In genomic region chr20:62860391-62860923, GRCh38 we compare ENCODE assay signal across 1 cellular context.
TF ChIP-seq lines count a peak whose summit lies in the region.

No MANE protein-coding gene starts in this region.

TF ChIP-seq in HepG2, 621 proteins besides CTCF, POLR2A, EP300 and RAD21 (continued from another document and continues in another):
- TF ChIP-seq ZNF281 (CRISPR knock-in tag; IDR thresholded peaks at IDR 0.05; ENCODE audit: borderline replicate concordance) (no peak), SOX13 (IDR thresholded peaks at IDR 0.05) (no peak), SOX13 (CRISPR knock-in tag; conservative IDR thresholded peaks at IDR 0.05 in 1 of 2, IDR thresholded peaks at IDR 0.05 in 1 of 2) (no peak), ZNF414 (CRISPR knock-in tag; IDR thresholded peaks at IDR 0.05) (no peak), CCAR2 (optimal IDR thresholded peaks at IDR 0.05; ENCODE audit: low read depth, low read length) (no peak), SRSF4 (IDR thresholded peaks at IDR 0.05; ENCODE audit: low read depth, low read length, poor library complexity, severe bottlenecking) (no peak), HNRNPUL1 (IDR thresholded peaks at IDR 0.05; ENCODE audit: low read depth, low read length) (no peak), GATA4 (IDR thresholded peaks at IDR 0.05; ENCODE audit: borderline replicate concordance, low read depth) (no peak), ZNF263 (CRISPR knock-in tag; IDR thresholded peaks at IDR 0.05) (peak; percentile 47; the same call in 1 of the 2 replicates), PRPF4 (IDR thresholded peaks at IDR 0.05; ENCODE audit: low read depth, low read length, poor library complexity, severe bottlenecking) (no peak), RBM39 (IDR thresholded peaks at IDR 0.05; ENCODE audit: low read depth, low read length, poor library complexity, severe bottlenecking) (no peak), RFX1 (IDR thresholded peaks at IDR 0.05) (no peak), ZNF704 (CRISPR knock-in tag; IDR thresholded peaks at IDR 0.05; ENCODE audit: borderline replicate concordance) (no peak), RARA (CRISPR knock-in tag; IDR thresholded peaks at IDR 0.05) (no peak), BRCA1 (CRISPR knock-in tag; IDR thresholded peaks at IDR 0.05) (0 out of 2 replicates have a peak, but pooled peaks have one; percentile 3), KAT7 (CRISPR knock-in tag; IDR thresholded peaks at IDR 0.05; ENCODE audit: borderline replicate concordance) (no peak), KDM2A (CRISPR knock-in tag; IDR thresholded peaks at IDR 0.05; ENCODE audit: borderline replicate concordance, low read depth) (no peak), MEF2D (CRISPR knock-in tag; IDR thresholded peaks at IDR 0.05) (peak; percentile 8; the same call in 1 of the 2 replicates), AKAP8 (CRISPR knock-in tag; IDR thresholded peaks at IDR 0.05) (no peak), NONO (IDR thresholded peaks at IDR 0.05) (no peak), NONO (CRISPR knock-in tag; conservative IDR thresholded peaks at IDR 0.05) (no peak), ZMYM3 (CRISPR knock-in tag; IDR thresholded peaks at IDR 0.05) (no peak), GPBP1L1 (CRISPR knock-in tag; IDR thresholded peaks at IDR 0.05) (no peak), ZNF282 (IDR thresholded peaks at IDR 0.05; ENCODE audit: partially characterized antibody) (no peak), ZFP62 (CRISPR knock-in tag; IDR thresholded peaks at IDR 0.05) (no peak), PRDM10 (CRISPR knock-in tag; IDR thresholded peaks at IDR 0.05; ENCODE audit: low read depth) (no peak), ARNTL (CRISPR knock-in tag; IDR thresholded peaks at IDR 0.05) (no peak), ZNF609 (CRISPR knock-in tag; IDR thresholded peaks at IDR 0.05; ENCODE audit: borderline replicate concordance) (no peak), CENPX (CRISPR knock-in tag; IDR thresholded peaks at IDR 0.05) (no peak), CBFB (CRISPR knock-in tag; IDR thresholded peaks at IDR 0.05) (no peak), CSRNP1 (CRISPR knock-in tag; IDR thresholded peaks at IDR 0.05) (no peak), SALL2 (CRISPR knock-in tag; IDR thresholded peaks at IDR 0.05) (no peak), GABPA (IDR thresholded peaks at IDR 0.05; ENCODE audit: low read depth, low read length) (no peak), GABPA (CRISPR knock-in tag; IDR thresholded peaks at IDR 0.05; ENCODE audit: low read depth) (no peak), MTA3 (CRISPR knock-in tag; IDR thresholded peaks at IDR 0.05) (no peak), ELF4 (CRISPR knock-in tag; IDR thresholded peaks at IDR 0.05; ENCODE audit: borderline replicate concordance) (no peak), TAF15 (IDR thresholded peaks at IDR 0.05; ENCODE audit: low read depth, low read length, poor library complexity, severe bottlenecking) (no peak), ZSCAN20 (CRISPR knock-in tag; IDR thresholded peaks at IDR 0.05; ENCODE audit: borderline replicate concordance) (no peak), TFE3 (CRISPR knock-in tag; IDR thresholded peaks at IDR 0.05) (no peak), CC2D1A (CRISPR knock-in tag; IDR thresholded peaks at IDR 0.05) (0 out of 2 replicates have a peak, but pooled peaks have one; percentile 5), SRSF1 (optimal IDR thresholded peaks at IDR 0.05; ENCODE audit: low read depth, low read length) (no peak), ZNF17 (CRISPR knock-in tag; IDR thresholded peaks at IDR 0.05) (no peak), ZNF788 (CRISPR knock-in tag; IDR thresholded peaks at IDR 0.05; ENCODE audit: borderline replicate concordance) (no peak), ZNF362 (CRISPR knock-in tag; IDR thresholded peaks at IDR 0.05; ENCODE audit: borderline replicate concordance) (no peak), HNF4A (CRISPR knock-in tag; IDR thresholded peaks at IDR 0.05) (no peak), ZNF564 (CRISPR knock-in tag; IDR thresholded peaks at IDR 0.05) (no peak), ZNF816 (CRISPR knock-in tag; IDR thresholded peaks at IDR 0.05; ENCODE audit: borderline replicate concordance) (no peak), NFATC3 (CRISPR knock-in tag; IDR thresholded peaks at IDR 0.05) (no peak)
